1 cellular context compared by ENCODE assay signal in the genomic region with DNA sequence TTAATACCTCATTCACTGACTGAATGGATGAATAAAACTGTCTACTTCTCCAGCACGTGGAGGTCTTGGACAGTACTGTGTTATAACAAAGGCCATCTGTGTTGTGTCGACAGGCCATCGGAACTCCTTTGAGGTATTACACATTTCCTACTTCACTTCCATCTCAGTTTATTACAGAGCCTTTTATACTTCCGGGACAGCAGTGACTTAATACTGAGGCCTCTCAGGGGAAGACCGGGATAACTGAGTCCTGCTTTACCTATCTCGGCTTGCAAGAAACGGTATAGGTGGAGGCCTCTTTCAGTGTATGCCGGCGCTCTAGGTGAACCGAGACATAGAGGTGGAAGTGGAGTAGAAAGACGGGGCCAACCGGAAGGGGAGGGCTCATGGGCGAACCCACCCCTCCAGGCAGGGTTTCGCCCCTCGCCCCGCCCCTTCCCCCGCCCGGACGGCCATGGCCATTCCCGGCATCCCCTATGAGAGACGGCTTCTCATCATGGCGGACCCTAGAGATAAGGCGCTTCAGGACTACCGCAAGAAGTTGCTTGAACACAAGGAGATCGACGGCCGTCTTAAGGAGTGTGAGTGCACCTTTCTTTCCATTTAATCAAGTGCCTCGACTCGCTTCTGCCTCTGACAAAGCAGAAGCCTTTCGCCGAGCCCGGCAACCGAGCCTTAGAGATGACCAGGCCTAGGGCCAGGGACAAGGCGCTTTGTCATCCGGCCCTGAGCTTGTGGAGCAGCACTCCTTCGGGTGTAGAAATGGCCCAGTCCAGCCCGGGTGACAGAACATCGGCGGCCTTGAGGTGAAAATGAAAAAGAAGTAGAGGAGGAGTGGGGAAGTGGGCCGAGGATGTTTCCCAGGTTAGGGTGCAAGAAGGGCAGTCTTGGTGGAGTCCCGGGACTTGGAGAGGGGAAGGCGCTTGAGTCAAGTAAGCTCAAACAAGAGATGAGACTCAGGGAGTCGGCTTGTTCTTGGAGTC.
TF ChIP-seq lines count a peak whose summit lies in the region.

A gene (plus strand): TSS at position 477 of the 983 bp plus-strand sequence. CDS start 20 bp downstream, at position 497.

TF ChIP-seq in A549, 52 proteins besides CTCF, POLR2A, EP300 and RAD21 (continued from another document):
- TF ChIP-seq, protein P1, sequence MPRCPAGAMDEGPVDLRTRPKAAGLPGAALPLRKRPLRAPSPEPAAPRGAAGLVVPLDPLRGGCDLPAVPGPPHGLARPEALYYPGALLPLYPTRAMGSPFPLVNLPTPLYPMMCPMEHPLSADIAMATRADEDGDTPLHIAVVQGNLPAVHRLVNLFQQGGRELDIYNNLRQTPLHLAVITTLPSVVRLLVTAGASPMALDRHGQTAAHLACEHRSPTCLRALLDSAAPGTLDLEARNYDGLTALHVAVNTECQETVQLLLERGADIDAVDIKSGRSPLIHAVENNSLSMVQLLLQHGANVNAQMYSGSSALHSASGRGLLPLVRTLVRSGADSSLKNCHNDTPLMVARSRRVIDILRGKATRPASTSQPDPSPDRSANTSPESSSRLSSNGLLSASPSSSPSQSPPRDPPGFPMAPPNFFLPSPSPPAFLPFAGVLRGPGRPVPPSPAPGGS (IDR thresholded peaks at IDR 0.05) = peak; percentile 96; the same call in 2 of the 3 replicates
- no peak for TF ChIP-seq NFE2L2 (conservative IDR thresholded peaks at IDR 0.05; ENCODE audit: low read length)
- peak in 1 of 2 experiments; percentile 4; a peak in 1 of 4 replicates for TF ChIP-seq CEBPB (IDR thresholded peaks at IDR 0.05)
- TF ChIP-seq RNF2 (IDR thresholded peaks at IDR 0.05; ENCODE audit: borderline replicate concordance, low read depth) = no peak
TF ChIP-seq in A549: peak in this region for 10.
